In the genomic region with DNA sequence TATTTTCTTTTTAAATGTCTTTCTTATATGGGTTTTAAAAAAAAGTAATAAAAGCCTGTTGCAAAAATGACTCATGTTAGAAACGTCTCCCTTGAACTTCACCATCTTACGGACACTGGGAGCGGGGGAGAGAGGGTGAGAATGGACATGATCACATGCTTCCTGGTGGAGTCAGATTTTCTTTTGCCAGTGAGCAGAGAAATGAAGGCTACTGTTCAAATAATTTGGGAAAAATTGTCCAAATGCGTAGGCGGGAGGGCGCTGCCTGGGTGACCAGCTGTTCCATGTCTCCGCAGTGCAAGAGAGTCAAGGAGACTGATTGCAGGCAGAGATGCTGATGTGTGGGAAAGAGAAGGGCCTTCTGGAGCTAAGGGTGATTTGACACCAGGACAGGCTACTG, we compare ENCODE assay signal across 9 cellular contexts. TPM values are rescaled to one million over a fixed set of nuclear protein-coding genes. Genes with fewer than 3 reads are reported as not detected.
A peak's percentile ranks its signal among the peaks of the same experiment; 100 is the strongest.
DNase-seq lines count a peak whose midpoint lies in the region; ATAC-seq, FAIRE-seq and TF ChIP-seq lines count a peak whose summit lies in the region.
"Had no signal": no experiment of that assay in that cellular context is flagged by ENCODE, and none has a peak within 500 bp of the region (broad histone marks: within the 10 kb centered on the region; RNA-seq: fewer than 3 reads in every experiment).

No MANE protein-coding gene starts in this region.

- peak overlapping the region; percentile 99 for H3K27ac Mint-ChIP-seq in activated T-cell treated with anti-CD3 and anti-CD28 coated beads, Interleukin-2, amount 50 U/mL, for 72 hours
- H3K27ac Mint-ChIP-seq in MCF 10A (ENCODE audit: low read depth, unreplicated experiment): peak overlapping the region; percentile 66

- no peak for FAIRE-seq in urothelium cell line (lab: Jason Lieb, UNC)
- FAIRE-seq: small intestine had no signal

- no peak for DNase-seq in activated T-cell treated with anti-CD3 and anti-CD28 coated beads, Interleukin-2, amount 50 U/mL, for 72 hours
- no peak for DNase-seq in activated T-cell treated with anti-CD3 and anti-CD28 coated beads, Interleukin-2, amount 50 U/mL, for 1 hour
- DNase-seq in MCF 10A (ENCODE audit: unreplicated experiment) (peak; percentile 94), kidney glomerular epithelial cell (lab: John Stamatoyannopoulos, UW) (peak; percentile 94), urothelium cell line (ENCODE audit: low spot score) (peak; percentile 68), NCI-H82 treated with DMSO at 0.1 percent for 48 hours (lab: John Stamatoyannopoulos, UW; ENCODE audit: unreplicated experiment) (no peak), NCI-H146 (lab: John Stamatoyannopoulos, UW) (no peak), DMS153 (lab: John Stamatoyannopoulos, UW) (no peak)
- DNase-seq: small intestine had no signal

- intact Hi-C loops in MCF 10A (cut with micrococcal nuclease): no loop called here

- H3K36me3 Mint-ChIP-seq in activated T-cell treated with anti-CD3 and anti-CD28 coated beads, Interleukin-2, amount 50 U/mL, for 72 hours (ENCODE audit: insufficient read depth in 2 of 2): peaks cover 14 to 56% of the 10 kb centered on the region in 2 donors
- H3K36me3 Mint-ChIP-seq in MCF 10A (ENCODE audit: insufficient read depth, unreplicated experiment): peaks cover 66% of the 10 kb centered on the region

- TF ChIP-seq CTCF in MCF 10A (IDR thresholded peaks at IDR 0.05; ENCODE audit: unreplicated experiment): no peak

- H3K4me1 Mint-ChIP-seq in activated T-cell treated with anti-CD3 and anti-CD28 coated beads, Interleukin-2, amount 50 U/mL, for 72 hours (ENCODE audit: low read depth): peaks cover 85% of the 10 kb centered on the region
- H3K4me1 Mint-ChIP-seq in MCF 10A (ENCODE audit: insufficient read depth, unreplicated experiment): peaks cover 32% of the 10 kb centered on the region

- no TSS peak for BruUV-seq in MCF 10A (replicated peaks; lab: Mats Ljungman, UMichigan)

- H3K27me3 Mint-ChIP-seq in activated T-cell treated with anti-CD3 and anti-CD28 coated beads, Interleukin-2, amount 50 U/mL, for 72 hours (ENCODE audit: low read depth): no peaks in the 10 kb centered on the region
- H3K27me3 Mint-ChIP-seq in MCF 10A (ENCODE audit: insufficient read depth, unreplicated experiment): no peaks in the 10 kb centered on the region

- POLR2A ChIA-PET in MCF 10A (lab: Yijun Ruan, JAX): interaction anchor here (0.9 to 1.0 kb wide), 2 partner anchors 13 to 50 kb away, joined by 3 read pairs; no protein-coding TSS in a partner anchor

- no peaks in the 10 kb centered on the region for H3K9me3 Mint-ChIP-seq in activated T-cell treated with anti-CD3 and anti-CD28 coated beads, Interleukin-2, amount 50 U/mL, for 72 hours
- no peaks in the 10 kb centered on the region for H3K9me3 Mint-ChIP-seq in MCF 10A (ENCODE audit: unreplicated experiment)

- peak overlapping the region; percentile 56 to 89 for H3K4me3 Mint-ChIP-seq in activated T-cell treated with anti-CD3 and anti-CD28 coated beads, Interleukin-2, amount 50 U/mL, for 72 hours
- no peak overlapping the region for H3K4me3 Mint-ChIP-seq in MCF 10A (ENCODE audit: unreplicated experiment)

- no peak for ATAC-seq in activated T-cell treated with anti-CD3 and anti-CD28 coated beads, Interleukin-2, amount 50 U/mL, for 72 hours (replicated peaks in 1 of 2)

- CTCF ChIA-PET in MCF 10A (lab: Yijun Ruan, JAX): interaction anchor here (0.5 to 22.6 kb wide), 16 partner anchors 11 to 392 kb away, joined by 3 to 851 read pairs (median 4); partner anchors contain the start of genes EIF2D, IKBKE and RASSF5

RNA-seq across cellular contexts. Expression of gene EIF2D, which starts 23.1 kb away (rescaled TPM):
- 100 to 1,000 TPM; 129 to 158 TPM for total RNA-seq in activated T-cell treated with anti-CD3 and anti-CD28 coated beads, Interleukin-2, amount 50 U/mL, for 72 hours
- total RNA-seq in MCF 10A (2022): 110 and 116 TPM in 2 replicates

RNA-seq across cellular contexts. Expression of gene DYRK3, which starts 46.1 kb away (rescaled TPM):
- total RNA-seq in activated T-cell treated with anti-CD3 and anti-CD28 coated beads, Interleukin-2, amount 50 U/mL, for 72 hours: 1 to 10 TPM; 5.9 to 8.7 TPM
- 45.4 and 58.5 TPM in 2 replicates for total RNA-seq in MCF 10A (2022)

Comparison
In these comparisons a context has a peak if more than half of its experiments do, and no peak if none do; other contexts are left out.
1. DNase-seq: peak in MCF 10A (single experiment), kidney glomerular epithelial cell (single experiment) and urothelium cell line (single experiment); none in activated T-cell treated with anti-CD3 and anti-CD28 coated beads, Interleukin-2, amount 50 U/mL, for 72 hours (0 of 2), activated T-cell treated with anti-CD3 and anti-CD28 coated beads, Interleukin-2, amount 50 U/mL, for 1 hour (single experiment), NCI-H82 treated with DMSO at 0.1 percent for 48 hours (single experiment), NCI-H146 (single experiment) and DMS153 (single experiment).